8 cellular contexts compared by ENCODE assay signal in genomic region chr1:84524590-84524989, GRCh38. TPM values are rescaled to one million over a fixed set of nuclear protein-coding genes. Genes with fewer than 3 reads are reported as not detected.
"Had no signal": no experiment of that assay in that cellular context is flagged by ENCODE, and none has a peak within 500 bp of the region (broad histone marks: within the 10 kb centered on the region; RNA-seq: fewer than 3 reads in every experiment).

No MANE protein-coding gene starts in this region.

- H3K4me1 Mint-ChIP-seq: GM23338, H9 had no signal

- ATAC-seq: GM23338 had no signal

- H3K27ac Mint-ChIP-seq: GM23338, H9 had no signal

- H3K9me3 Mint-ChIP-seq: GM23338, H9 had no signal

- H3K4me3 Mint-ChIP-seq: GM23338, H9 had no signal

- H3K4me2 ChIP-seq: GM23338 had no signal

- DNase-seq: H9, HCEC 1CT, IMR-90, KBM-7 had no signal

- FAIRE-seq: H1, H54, HTR-8/SVneo had no signal

- H3K4me3 ChIP-seq: GM23338 had no signal

- H2AFZ ChIP-seq: GM23338 had no signal

RNA-seq across cellular contexts. Expression of gene SPATA1, which starts 18.4 kb away (rescaled TPM):
- total RNA-seq: GM23338, H9 had no signal
